10 cellular contexts compared by ENCODE assay signal in genomic region chr2:218959761-218960195, GRCh38. TPM values are rescaled to one million over a fixed set of nuclear protein-coding genes. Genes with fewer than 3 reads are reported as not detected.
DNase-seq lines count a peak whose midpoint lies in the region; ATAC-seq and TF ChIP-seq lines count a peak whose summit lies in the region.
"Had no signal": no experiment of that assay in that cellular context is flagged by ENCODE, and none has a peak within 500 bp of the region (broad histone marks: within the 10 kb centered on the region; RNA-seq: fewer than 3 reads in every experiment).

No MANE protein-coding gene starts in this region.

- intact Hi-C loops in transverse colon (cut with DNase I; ENCODE audit: low total_unique reads), result no loop called here

- peaks cover 0 to 4% of the 10 kb centered on the region in 2 donors for H3K36me3 Mint-ChIP-seq in activated T-cell treated with anti-CD3 and anti-CD28 coated beads, Interleukin-2, amount 50 U/mL, for 72 hours (ENCODE audit: insufficient read depth in 2 of 2)

- no peaks in the 10 kb centered on the region for H3K36me3 ChIP-seq in transverse colon

- peaks cover 98% of the 10 kb centered on the region for H3K27me3 ChIP-seq in transverse colon

- H3K4me3 Mint-ChIP-seq in activated T-cell treated with anti-CD3 and anti-CD28 coated beads, Interleukin-2, amount 50 U/mL, for 72 hours, result peak overlapping the region; percentile 32 to 75
- H3K4me3 Mint-ChIP-seq: T-helper 1 cell treated with Interleukin-12 subunit alpha and Interleukin-12 subunit beta and Interleukin-4 antibody, amounts not matched to agents 30 μg/mL and 1 μg/mL, for 36 hours had no signal

- in situ Hi-C loops in transverse colon (cut with MboI; ENCODE audit: low pct_ligation_motif_present in 1 of 4, low pct_unique_long_range_greater_than_20kb in 1 of 4, low sequenced_read_pairs in 3 of 4), result no loop called here

- no peak for TF ChIP-seq CTCF in transverse colon (IDR thresholded peaks at IDR 0.05)

- peaks cover 0 to 18% (median 13%) of the 10 kb centered on the region in 4 donors for H3K4me1 ChIP-seq in transverse colon

- no peak for DNase-seq in activated T-cell treated with anti-CD3 and anti-CD28 coated beads, Interleukin-2, amount 50 U/mL, for 72 hours
- DNase-seq in activated T-cell treated with anti-CD3 and anti-CD28 coated beads, Interleukin-2, amount 50 U/mL, for 1 hour, result no peak
- DNase-seq in SW480 (ENCODE audit: low spot score) (peak; percentile 17), iPS-NIHi11 (ENCODE audit: low spot score) (peak; percentile 20), transverse colon (no peak), NCI-H526 treated with DMSO at 0.1 percent for 48 hours (lab: John Stamatoyannopoulos, UW) (no peak), NCI-H526 (lab: John Stamatoyannopoulos, UW) (no peak), medulla oblongata (ENCODE audit: extremely low spot score) (no peak)

- H3K4me1 Mint-ChIP-seq in activated T-cell treated with anti-CD3 and anti-CD28 coated beads, Interleukin-2, amount 50 U/mL, for 72 hours (ENCODE audit: low read depth), result peaks cover 18% of the 10 kb centered on the region

- no peaks in the 10 kb centered on the region for H3K9me3 Mint-ChIP-seq in activated T-cell treated with anti-CD3 and anti-CD28 coated beads, Interleukin-2, amount 50 U/mL, for 72 hours
- H3K9me3 Mint-ChIP-seq: T-helper 1 cell treated with Interleukin-12 subunit alpha and Interleukin-12 subunit beta and Interleukin-4 antibody, amounts not matched to agents 30 μg/mL and 1 μg/mL, for 36 hours had no signal

- peak overlapping the region; percentile 1 to 56 (median 34) for H3K4me3 ChIP-seq in transverse colon

- no peak for TF ChIP-seq EP300 in transverse colon (IDR thresholded peaks at IDR 0.05; ENCODE audit: low read depth)

- no peak for TF ChIP-seq POLR2A in transverse colon (IDR thresholded peaks at IDR 0.05)

- no peak overlapping the region for H3K27ac ChIP-seq in transverse colon

- H3K27me3 Mint-ChIP-seq in activated T-cell treated with anti-CD3 and anti-CD28 coated beads, Interleukin-2, amount 50 U/mL, for 72 hours (ENCODE audit: low read depth), result peaks cover 85% of the 10 kb centered on the region

- 3% methylated on average over 33 of the region's 50 CpGs; no CpG with 5 or more reads in 1 of the 2 donors for WGBS in transverse colon (ENCODE audit: low coverage in 1 of 2), 2 donors

- ATAC-seq in activated T-cell treated with anti-CD3 and anti-CD28 coated beads, Interleukin-2, amount 50 U/mL, for 72 hours (replicated peaks in 1 of 2), result peak; percentile 10 to 18

- no peak overlapping the region for H3K27ac Mint-ChIP-seq in activated T-cell treated with anti-CD3 and anti-CD28 coated beads, Interleukin-2, amount 50 U/mL, for 72 hours
- H3K27ac Mint-ChIP-seq: T-helper 1 cell treated with Interleukin-12 subunit alpha and Interleukin-12 subunit beta and Interleukin-4 antibody, amounts not matched to agents 30 μg/mL and 1 μg/mL, for 36 hours had no signal

- no peaks in the 10 kb centered on the region for H3K9me3 ChIP-seq in transverse colon

RNA-seq across cellular contexts. Expression of gene CDK5R2, which starts 0.3 kb away (rescaled TPM):
- not detected for total RNA-seq in activated T-cell treated with anti-CD3 and anti-CD28 coated beads, Interleukin-2, amount 50 U/mL, for 72 hours
- total RNA-seq in transverse colon, result under 1 TPM in 1 of 4 donors, not detected in 3; 0.41 TPM
- total RNA-seq: CD8-positive, alpha-beta memory T cell had no signal

RNA-seq across cellular contexts. Expression of gene FEV, which starts 25.2 kb away (rescaled TPM):
- not detected for total RNA-seq in activated T-cell treated with anti-CD3 and anti-CD28 coated beads, Interleukin-2, amount 50 U/mL, for 72 hours
- 1 to 10 TPM in 2 of 4 donors, not detected in 2; 1.9 to 8.2 TPM for total RNA-seq in transverse colon
- total RNA-seq: CD8-positive, alpha-beta memory T cell had no signal

RNA-seq across cellular contexts. Expression of gene CRYBA2, which starts 33.4 kb away (rescaled TPM):
- total RNA-seq in activated T-cell treated with anti-CD3 and anti-CD28 coated beads, Interleukin-2, amount 50 U/mL, for 72 hours, result not detected
- 1 to 10 TPM in 1 of 4 donors, not detected in 3; 5.6 TPM for total RNA-seq in transverse colon
- total RNA-seq: CD8-positive, alpha-beta memory T cell had no signal

Comparison
In these comparisons a context has a peak if more than half of its experiments do, and no peak if none do; other contexts are left out.
1. DNase-seq: peak in SW480 (single experiment) and iPS-NIHi11 (single experiment); none in activated T-cell treated with anti-CD3 and anti-CD28 coated beads, Interleukin-2, amount 50 U/mL, for 72 hours (0 of 2), activated T-cell treated with anti-CD3 and anti-CD28 coated beads, Interleukin-2, amount 50 U/mL, for 1 hour (single experiment), transverse colon (single experiment), NCI-H526 treated with DMSO at 0.1 percent for 48 hours (single experiment), NCI-H526 (0 of 2) and medulla oblongata (single experiment).